Comparison of ENCODE assay signal across 8 cellular contexts in genomic region chr11:59058120-59058917, GRCh38.
DNase-seq lines count a peak whose midpoint lies in the region; ATAC-seq, FAIRE-seq and TF ChIP-seq lines count a peak whose summit lies in the region.
"Not testable (repeated sequence)": the region's sequence is repeated elsewhere in the genome, so short reads cannot be mapped to it uniquely, and the experiment has no call there.

No MANE protein-coding gene starts in this region.

- DNase-seq in NCI-H2081 treated with DMSO at 0.1 percent for 48 hours (lab: John Stamatoyannopoulos, UW) (peak; percentile 74), UCSD-AML1 (lab: John Stamatoyannopoulos, UW; ENCODE audit: unreplicated experiment) (peak; percentile 89), brain microvascular endothelial cell (peak; percentile 85), skeletal muscle cell (ENCODE audit: low read depth) (peak; percentile 85)

- ATAC-seq in GM18519 (IDR thresholded peaks at IDR 0.05; ENCODE audit: low FRiP score, unreplicated experiment) (peak; percentile 92), HG03060 (IDR thresholded peaks at IDR 0.05; ENCODE audit: low read depth, unreplicated experiment) (peak; percentile 90)

- not testable (repeated sequence) for H3K27me3 ChIP-seq in brain microvascular endothelial cell (replicated peaks); iPS-18a (ENCODE audit: control insufficient read depth, insufficient read depth, low read length)

- peak; percentile 88 for TF ChIP-seq CTCF in brain microvascular endothelial cell (IDR thresholded peaks at IDR 0.05; ENCODE audit: low read depth, low read length, missing control alignments)

- FAIRE-seq in A204.1 (lab: Jason Lieb, UNC) = peak; percentile 37

- H3K36me3 ChIP-seq in brain microvascular endothelial cell (replicated peaks); iPS-18a (ENCODE audit: control insufficient read depth, low read depth, low read length): not testable (repeated sequence)

- H3K9me3 ChIP-seq in iPS-18a (ENCODE audit: control insufficient read depth, low read depth, low read length) = not testable (repeated sequence)

- peak overlapping the region; percentile 37 for H3K9ac ChIP-seq in iPS-18a (ENCODE audit: low read length)

- not testable (repeated sequence) for H3K4me1 ChIP-seq in iPS-18a (ENCODE audit: control insufficient read depth, low read depth, low read length)

- in situ Hi-C loops in brain microvascular endothelial cell (cut with HindIII; ENCODE audit: low pct_ligation_motif_present, low sequenced_read_pairs) = not testable (repeated sequence)

- H3K27ac ChIP-seq in brain microvascular endothelial cell; iPS-18a (ENCODE audit: low read length): not testable (repeated sequence)

- H3K4me3 ChIP-seq in brain microvascular endothelial cell (ENCODE audit: low read depth, low read length) (peak overlapping the region; percentile 15), iPS-18a (ENCODE audit: low read length) (peak overlapping the region; percentile 76), skeletal muscle cell (ENCODE audit: low read depth, low read length) (peak overlapping the region; percentile 26)

Comparison
In these comparisons a context has a peak if more than half of its experiments do, and no peak if none do; other contexts are left out.
1. H3K4me3 ChIP-seq: peak in every context shown above with its lines; median percentile 76 in iPS-18a; 26 in skeletal muscle cell; 15 in brain microvascular endothelial cell.